ENCODE assay signal across 18 cellular contexts in genomic region chr16:26594666-26595065, GRCh38.
"Had no signal": no experiment of that assay in that cellular context is flagged by ENCODE, and none has a peak within 500 bp of the region (broad histone marks: within the 10 kb centered on the region; RNA-seq: fewer than 3 reads in every experiment).

No MANE protein-coding gene starts in this region.

- DNase-seq: activated CD4-positive, CD25-positive, alpha-beta regulatory T cell treated with anti-CD3 and anti-CD28 coated beads, Interleukin-2, amount 50 U/mL, for 72 hours; activated CD8-positive, alpha-beta memory T cell treated with anti-CD3 and anti-CD28 coated beads for 24 hours; activated gamma-delta T cell; activated T-cell treated with anti-CD3 and anti-CD28 coated beads for 4 hours; cerebellar nuclear complex; effector memory CD4-positive, alpha-beta T cell; foreskin melanocyte; kidney glomerular epithelial cell; nucleus accumbens; posterior cingulate gyrus; stimulated activated CD4-positive, alpha-beta T cell treated with anti-CD3 and anti-CD28 coated beads, Interleukin-2, amount 100 ng/mL, for 48 hours; stimulated activated naive B cell treated with anti-CD40 and anti-IgM and Interleukin-4, amounts not matched to agents 10 μg/mL and 1 μg/mL and 100 μg/mL, for 72 hours; SW 1271; T1000; transverse colon had no signal

- H3K27me3 Mint-ChIP-seq: dendritic cell treated with granulocyte-macrophage colony-stimulating factor and Interleukin-4, amounts not matched to agents 40 ng/mL and 50 ng/mL, for 4 days had no signal

- H3K9me3 Mint-ChIP-seq: dendritic cell treated with granulocyte-macrophage colony-stimulating factor and Interleukin-4, amounts not matched to agents 40 ng/mL and 50 ng/mL, for 4 days; nephron; stimulated activated naive B cell treated with anti-CD40 and anti-IgM and Interleukin-4, amounts not matched to agents 10 μg/mL and 1 μg/mL and 100 μg/mL, for 72 hours had no signal

- H3K36me3 Mint-ChIP-seq: stimulated activated naive B cell treated with anti-CD40 and anti-IgM and Interleukin-4, amounts not matched to agents 10 μg/mL and 1 μg/mL and 100 μg/mL, for 72 hours had no signal

- H3K4me3 ChIP-seq: transverse colon had no signal

- ATAC-seq: activated naive CD4-positive, alpha-beta T cell treated with anti-CD3 and anti-CD28 coated beads, Interleukin-2, amount 50 U/mL, for 72 hours; stimulated activated naive B cell treated with anti-CD40 and anti-IgM and Interleukin-4, amounts not matched to agents 10 μg/mL and 1 μg/mL and 100 μg/mL, for 72 hours had no signal

- H3K36me3 ChIP-seq: transverse colon had no signal

- H3K9me3 ChIP-seq: transverse colon had no signal

- H3K4me1 Mint-ChIP-seq: nephron had no signal

- H3K27ac Mint-ChIP-seq: dendritic cell treated with granulocyte-macrophage colony-stimulating factor and Interleukin-4, amounts not matched to agents 40 ng/mL and 50 ng/mL, for 4 days; nephron; stimulated activated naive B cell treated with anti-CD40 and anti-IgM and Interleukin-4, amounts not matched to agents 10 μg/mL and 1 μg/mL and 100 μg/mL, for 72 hours had no signal

- H3K27me3 ChIP-seq: transverse colon had no signal

- H3K4me3 Mint-ChIP-seq: dendritic cell treated with granulocyte-macrophage colony-stimulating factor and Interleukin-4, amounts not matched to agents 40 ng/mL and 50 ng/mL, for 4 days; nephron; stimulated activated naive B cell treated with anti-CD40 and anti-IgM and Interleukin-4, amounts not matched to agents 10 μg/mL and 1 μg/mL and 100 μg/mL, for 72 hours had no signal

- H3K27ac ChIP-seq: transverse colon had no signal

- H3K4me1 ChIP-seq: transverse colon had no signal
